7 cellular contexts compared by ENCODE assay signal in the genomic region with DNA sequence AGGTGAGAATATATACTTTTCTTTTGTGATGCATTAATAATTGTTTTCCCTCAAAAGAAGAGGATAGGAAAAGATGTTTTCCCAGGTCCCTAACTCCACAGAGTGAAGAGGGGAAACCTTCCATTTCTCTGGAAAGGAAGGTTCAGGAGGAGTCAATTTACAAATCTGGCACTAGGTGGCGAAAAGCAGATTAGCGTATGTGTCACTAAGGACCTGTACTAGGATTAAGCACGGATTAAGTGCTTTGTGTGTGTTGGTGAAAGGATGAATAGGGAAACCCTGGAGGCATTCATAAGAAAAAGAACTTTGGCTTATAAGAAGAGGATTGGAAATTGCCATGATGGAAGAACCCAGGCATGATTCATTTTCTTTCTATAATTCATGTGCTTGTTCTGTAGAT.
A peak's percentile ranks its signal among the peaks of the same experiment; 100 is the strongest.
DNase-seq lines count a peak whose midpoint lies in the region; ATAC-seq, FAIRE-seq and TF ChIP-seq lines count a peak whose summit lies in the region.

No MANE protein-coding gene starts in this region.

- no peaks in the 10 kb centered on the region for H4K20me1 ChIP-seq in GM12878 (ENCODE audit: control insufficient read depth, insufficient read depth)
- H4K20me1 ChIP-seq in neural progenitor cell (ENCODE audit: low read depth): no peaks in the 10 kb centered on the region

- POLR2A ChIA-PET in GM12878 (lab: Charles Lee): no interaction called here

- CTCF ChIA-PET in GM12878 (lab: Yijun Ruan, JAX): interaction anchor here (0.7 to 1.5 kb wide), 6 partner anchors 37 to 912 kb away, joined by 3 to 5 read pairs (median 3); no protein-coding TSS in a partner anchor

- peaks cover 21% of the 10 kb centered on the region for H3K4me1 Mint-ChIP-seq in neural progenitor cell

- H3K9me3 Mint-ChIP-seq in neural progenitor cell: no peaks in the 10 kb centered on the region

- H3K79me2 ChIP-seq in GM12878 (ENCODE audit: control insufficient read depth, insufficient read depth, low read length) (no peaks in the 10 kb centered on the region), neural progenitor cell (ENCODE audit: low read depth) (no peaks in the 10 kb centered on the region)

- DNase-seq in MG63 (peak; percentile 10), GM12878 (ENCODE audit: low read depth, low spot score) (no peak), neural progenitor cell (ENCODE audit: low spot score) (peak; percentile 85)
- no peak for DNase-seq in stimulated activated CD4-positive, alpha-beta T cell treated with anti-CD3 and anti-CD28 coated beads, Interleukin-15, amount 100 ng/mL, for 24 hours

- TF ChIP-seq EP300 in GM12878 (IDR thresholded peaks at IDR 0.05; ENCODE audit: borderline replicate concordance in 1 of 2, control insufficient read depth in 1 of 2, low read depth in 2 of 2, low read length in 2 of 2): no peak

- intact Hi-C loops in GM12878 (cut with micrococcal nuclease; ENCODE audit: unreplicated experiment): loop anchor here (5.0 kb wide), 2 partner anchors 538 to 553 kb away; no protein-coding TSS in a partner anchor

- no peaks in the 10 kb centered on the region for H3K36me3 Mint-ChIP-seq in neural progenitor cell

- SMC1A ChIA-PET in GM12878 (lab: Charles Lee; ENCODE audit: uncharacterized antibody, unreplicated experiment): interaction anchor here (0.6 kb wide), 1 partner anchor 9 kb away, joined by 3 read pairs; no protein-coding TSS in a partner anchor

- TF ChIP-seq CTCF in GM12873 (IDR thresholded peaks at IDR 0.05; ENCODE audit: insufficient read depth, low read depth, low read length, missing control alignments): peak; percentile 55
- peak; percentile 41 to 54 (median 44); a peak in 5 of 6 replicates for TF ChIP-seq CTCF in GM12878 (IDR thresholded peaks at IDR 0.05 in 2 of 3, conservative IDR thresholded peaks at IDR 0.05 in 1 of 3; ENCODE audit: control insufficient read depth in 2 of 3, extremely low read depth in 1 of 3, insufficient read depth in 1 of 3, low read depth in 3 of 3, low read length in 3 of 3)
- TF ChIP-seq CTCF in neural progenitor cell (IDR thresholded peaks at IDR 0.05): peak; percentile 68

- no peak overlapping the region for H3K27ac Mint-ChIP-seq in neural progenitor cell

- in situ Hi-C loops in GM12878 (cut with MboI): loop anchor here (10.0 kb wide), 1 partner anchor 551 kb away; no protein-coding TSS in a partner anchor

- H3K27ac ChIP-seq in GM12878 (ENCODE audit: control insufficient read depth, insufficient read depth): no peak overlapping the region
- no peak overlapping the region for H3K27ac ChIP-seq in neural progenitor cell

- RAD21 ChIA-PET in GM12878 (lab: Charles Lee; ENCODE audit: unreplicated experiment): no interaction called here

- peaks cover 3% of the 10 kb centered on the region for H3K27me3 Mint-ChIP-seq in neural progenitor cell (ENCODE audit: insufficient read depth, low read depth)

- H3K9me3 ChIP-seq in MG63 (no peaks in the 10 kb centered on the region), GM12878 (replicated peaks; ENCODE audit: control insufficient read depth, insufficient read depth, low read length) (no peaks in the 10 kb centered on the region), neural progenitor cell (ENCODE audit: low read depth) (no peaks in the 10 kb centered on the region)

- 1% methylated on average over 3 of the region's 3 CpGs for WGBS in GM12878 (ENCODE audit: insufficient coverage, insufficient replicate concordance, low lambda C conversion rate, missing lambda C conversion rate)

- no peak overlapping the region for H3K9ac ChIP-seq in GM12878 (ENCODE audit: control insufficient read depth, insufficient read depth, low read length)
- H3K9ac ChIP-seq in neural progenitor cell: no peak overlapping the region

- TF ChIP-seq POLR2A in GM12878 (IDR thresholded peaks at IDR 0.05; ENCODE audit: low read depth, low read length): no peak

- ATAC-seq in GM12878 (peak; percentile 51; the same call in 2 of the 3 replicates), GM21717 (IDR thresholded peaks at IDR 0.05; ENCODE audit: unreplicated experiment) (no peak), HG03095 (IDR thresholded peaks at IDR 0.05; ENCODE audit: unreplicated experiment) (no peak)

- FAIRE-seq in GM12878 (lab: Jason Lieb, UNC): no peak

- H3K4me2 ChIP-seq in GM12878 (ENCODE audit: control insufficient read depth, insufficient read depth) (no peak overlapping the region), neural progenitor cell (no peak overlapping the region)

- H3K4me1 ChIP-seq in GM12878 (ENCODE audit: control insufficient read depth, insufficient read depth, low read length) (no peaks in the 10 kb centered on the region), neural progenitor cell (peaks cover 11% of the 10 kb centered on the region)

- no peak overlapping the region for H2AFZ ChIP-seq in GM12878 (ENCODE audit: control insufficient read depth, low read depth, low read length)
- H2AFZ ChIP-seq in neural progenitor cell (replicated peaks): no peak overlapping the region

- no peaks in the 10 kb centered on the region for H3F3A ChIP-seq in neural progenitor cell (ENCODE audit: low read depth)

- H3K27me3 ChIP-seq in MG63 (peaks cover 3% of the 10 kb centered on the region; the same call in 1 of the 2 replicates), GM12878 (replicated peaks in 1 of 2; ENCODE audit: control insufficient read depth in 2 of 2, insufficient read depth in 2 of 2, low read length in 1 of 2) (no peaks in the 10 kb centered on the region), neural progenitor cell (no peaks in the 10 kb centered on the region)

- no peak overlapping the region for H3K4me3 Mint-ChIP-seq in neural progenitor cell

- H3K4me3 ChIP-seq in MG63: no peak overlapping the region
- H3K4me3 ChIP-seq in GM12878: no peak overlapping the region
- no peak overlapping the region for H3K4me3 ChIP-seq in neural progenitor cell

- BruUV-seq in GM12878 (replicated peaks; lab: Mats Ljungman, UMichigan): no TSS peak

- peak; percentile 45 for TF ChIP-seq RAD21 in GM12878 (IDR thresholded peaks at IDR 0.05; ENCODE audit: insufficient read depth, low read depth, low read length)

- H3K36me3 ChIP-seq in MG63 (no peaks in the 10 kb centered on the region), GM12878 (ENCODE audit: control insufficient read depth in 2 of 2, insufficient read depth in 2 of 2, low read length in 1 of 2) (no peaks in the 10 kb centered on the region), neural progenitor cell (no peaks in the 10 kb centered on the region)

TF ChIP-seq in GM12878, 131 proteins besides CTCF, POLR2A, EP300 and RAD21:
- TF ChIP-seq ZNF622 (IDR thresholded peaks at IDR 0.05): no peak
- TF ChIP-seq, protein P1, sequence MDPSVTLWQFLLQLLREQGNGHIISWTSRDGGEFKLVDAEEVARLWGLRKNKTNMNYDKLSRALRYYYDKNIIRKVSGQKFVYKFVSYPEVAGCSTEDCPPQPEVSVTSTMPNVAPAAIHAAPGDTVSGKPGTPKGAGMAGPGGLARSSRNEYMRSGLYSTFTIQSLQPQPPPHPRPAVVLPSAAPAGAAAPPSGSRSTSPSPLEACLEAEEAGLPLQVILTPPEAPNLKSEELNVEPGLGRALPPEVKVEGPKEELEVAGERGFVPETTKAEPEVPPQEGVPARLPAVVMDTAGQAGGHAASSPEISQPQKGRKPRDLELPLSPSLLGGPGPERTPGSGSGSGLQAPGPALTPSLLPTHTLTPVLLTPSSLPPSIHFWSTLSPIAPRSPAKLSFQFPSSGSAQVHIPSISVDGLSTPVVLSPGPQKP (IDR thresholded peaks at IDR 0.05; ENCODE audit: low read depth, low read length): no peak
- TF ChIP-seq SMC3 (IDR thresholded peaks at IDR 0.05; ENCODE audit: borderline replicate concordance, low read length): peak; percentile 44; the same call in 1 of the 2 replicates
- TF ChIP-seq SMARCA5 (IDR thresholded peaks at IDR 0.05): peak; percentile 88; the same call in 1 of the 2 replicates
TF ChIP-seq in GM12878: peak in this region for 2.

Comparison
In these comparisons a context has a peak if more than half of its experiments do, and no peak if none do; other contexts are left out.
1. DNase-seq: peak in MG63 (single experiment) and neural progenitor cell (single experiment); none in GM12878 (single experiment) and stimulated activated CD4-positive, alpha-beta T cell treated with anti-CD3 and anti-CD28 coated beads, Interleukin-15, amount 100 ng/mL, for 24 hours (single experiment).
2. Peak in every context shown above with its lines, with median percentiles within 50 percentile points of each other: CTCF ChIP-seq.